30 cellular contexts compared by ENCODE assay signal in the genomic region with DNA sequence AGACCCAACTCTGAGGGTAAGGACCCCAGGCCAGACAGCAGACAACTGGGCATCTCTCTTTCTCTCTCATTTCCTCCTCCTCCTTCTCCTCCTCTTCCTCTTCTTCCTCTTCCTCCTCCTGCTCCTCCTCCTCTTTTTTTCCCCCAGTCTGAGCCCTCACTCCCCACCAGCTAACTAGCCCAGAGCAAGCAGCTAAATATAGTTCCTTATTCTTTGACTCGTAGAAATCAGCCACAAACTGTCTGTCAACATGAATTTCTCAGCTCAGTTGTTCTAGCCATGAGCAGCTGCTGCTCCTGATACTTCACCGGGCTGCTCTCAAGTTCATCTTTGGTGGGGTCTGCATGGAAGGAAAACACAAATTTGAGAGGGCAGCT. TPM values are rescaled to one million over a fixed set of nuclear protein-coding genes. Genes with fewer than 3 reads are reported as not detected.
A peak's percentile ranks its signal among the peaks of the same experiment; 100 is the strongest.
DNase-seq lines count a peak whose midpoint lies in the region; ATAC-seq and TF ChIP-seq lines count a peak whose summit lies in the region.
"Had no signal": no experiment of that assay in that cellular context is flagged by ENCODE, and none has a peak within 500 bp of the region (broad histone marks: within the 10 kb centered on the region; RNA-seq: fewer than 3 reads in every experiment).

No MANE protein-coding gene starts in this region.

- H3K27me3 ChIP-seq in OCI-LY3 (ENCODE audit: low read depth, low read length), result peaks cover 25% of the 10 kb centered on the region
- H3K27me3 ChIP-seq: gastroesophageal sphincter, hepatocyte, neural progenitor cell, right atrium auricular region, upper lobe of left lung had no signal

- DNase-seq in GDM1 (lab: John Stamatoyannopoulos, UW) (peak; percentile 17), LHCN-M2 (ENCODE audit: low read depth) (peak; percentile 42), myocyte (ENCODE audit: low read depth) (peak; percentile 81), NCI-H187 (lab: John Stamatoyannopoulos, UW) (no peak), activated gamma-delta T cell (lab: John Stamatoyannopoulos, UW) (no peak)
- DNase-seq: activated CD8-positive, alpha-beta T cell treated with anti-CD3 and anti-CD28 coated beads for 36 hours; activated effector memory CD4-positive, alpha-beta T cell treated with anti-CD3 and anti-CD28 coated beads, Interleukin-2, amount 50 U/mL, for 16 hours; activated T-cell treated with anti-CD3 and anti-CD28 coated beads for 4 hours; CD4-positive, alpha-beta T cell; dermis blood vessel endothelial cell; left cardiac atrium; NCI-H1417 treated with DMSO at 0.1 percent for 48 hours; NCI-H2081 treated with DMSO at 0.1 percent for 48 hours; NCI-H446; stimulated activated CD4-positive, alpha-beta T cell treated with anti-CD3 and anti-CD28 coated beads, Interleukin-4, amount 100 ng/mL, for 24 hours; substantia nigra; upper lobe of left lung had no signal

- H3K9me3 ChIP-seq in OCI-LY3 (ENCODE audit: insufficient read depth, low read length), result no peaks in the 10 kb centered on the region
- H3K9me3 ChIP-seq: gastroesophageal sphincter, SJSA1, upper lobe of left lung had no signal

- H2AFZ ChIP-seq in OCI-LY3 (ENCODE audit: low read depth, low read length), result peak overlapping the region; percentile 7; the same call in 1 of the 2 replicates
- H2AFZ ChIP-seq: GM23248, hepatocyte, neural progenitor cell, parathyroid adenoma had no signal

- no peak overlapping the region for H3K4me3 ChIP-seq in OCI-LY3 (ENCODE audit: low read length)
- H3K4me3 ChIP-seq: gastroesophageal sphincter, GM23248, hepatocyte, neural progenitor cell, right atrium auricular region, SJSA1, upper lobe of left lung had no signal

- H3K9ac ChIP-seq in OCI-LY3 (ENCODE audit: low read length), result no peak overlapping the region
- H3K9ac ChIP-seq: GM23248, neural progenitor cell, parathyroid adenoma had no signal

- H4K20me1 ChIP-seq in OCI-LY3 (ENCODE audit: insufficient read depth, low read length), result no peaks in the 10 kb centered on the region

- H3K4me1 ChIP-seq in OCI-LY3 (ENCODE audit: low read length), result peaks cover 6% of the 10 kb centered on the region; the same call in 1 of the 2 replicates
- H3K4me1 ChIP-seq: neural progenitor cell, parathyroid adenoma, SJSA1, upper lobe of left lung had no signal

- no peak overlapping the region for H3K27ac ChIP-seq in OCI-LY3 (ENCODE audit: low read length)
- H3K27ac ChIP-seq: gastroesophageal sphincter, GM23248, hepatocyte, neural progenitor cell, parathyroid adenoma, right atrium auricular region, SJSA1, upper lobe of left lung had no signal

- no peak for TF ChIP-seq CTCF in OCI-LY3 (IDR thresholded peaks at IDR 0.05; ENCODE audit: low read depth, low read length)

- H3K36me3 ChIP-seq in OCI-LY3 (replicated peaks; ENCODE audit: low read depth, low read length), result no peaks in the 10 kb centered on the region
- H3K36me3 ChIP-seq: gastroesophageal sphincter, neural progenitor cell, right atrium auricular region, SJSA1, upper lobe of left lung had no signal

- no peaks in the 10 kb centered on the region for H3K79me2 ChIP-seq in OCI-LY3 (ENCODE audit: low read length)
- H3K79me2 ChIP-seq: hepatocyte, parathyroid adenoma had no signal

- no peak overlapping the region for H3K4me2 ChIP-seq in OCI-LY3 (ENCODE audit: low read length)
- H3K4me2 ChIP-seq: hepatocyte, neural progenitor cell had no signal

- no peak for ATAC-seq in GM21381 (IDR thresholded peaks at IDR 0.05; ENCODE audit: unreplicated experiment)
- ATAC-seq: activated CD4-positive, CD25-positive, alpha-beta regulatory T cell treated with anti-CD3 and anti-CD28 coated beads, Interleukin-2, amount 50 U/mL, for 24 hours; activated CD8-positive, alpha-beta T cell treated with anti-CD3 and anti-CD28 coated beads for 36 hours; gastroesophageal sphincter; left cardiac atrium; Panc1 had no signal

RNA-seq across cellular contexts. Expression of gene LOXL1, which starts 19.3 kb away (rescaled TPM):
- total RNA-seq in LHCN-M2 (2014; rRNA removed) (503 and 596 TPM in 2 replicates), myocyte (129 and 136 TPM in 2 replicates)
- 384 TPM for polyA plus RNA-seq in LHCN-M2 (2012)
- 758 TPM for polyA plus RNA-seq in myocyte (2012)

RNA-seq across cellular contexts. Expression of gene TBC1D21, which starts 33.6 kb away (rescaled TPM):
- total RNA-seq in LHCN-M2 (2014; rRNA removed), result not detected in 2 replicates
- not detected for polyA plus RNA-seq in LHCN-M2 (2012)
- total RNA-seq in myocyte, result not detected in 2 replicates
- polyA plus RNA-seq in myocyte (2012), result not detected
- total RNA-seq: activated CD8-positive, alpha-beta T cell treated with anti-CD3 and anti-CD28 coated beads for 36 hours; CD4-positive, alpha-beta T cell; dermis blood vessel endothelial cell; fibroblast of lung; gastroesophageal sphincter; GM23248; hepatocyte; left cardiac atrium; M059J; right atrium auricular region; SJSA1; upper lobe of left lung had no signal
- polyA plus RNA-seq: fibroblast of lung, GM23248, hepatocyte had no signal

Comparison
In these comparisons a context has a peak if more than half of its experiments do, and no peak if none do; other contexts are left out.
1. DNase-seq: peak in GDM1 (single experiment), LHCN-M2 (single experiment) and myocyte (single experiment); none in NCI-H187 (0 of 2) and activated gamma-delta T cell (single experiment).